Comparison of ENCODE assay signal across 28 cellular contexts in the genomic region with DNA sequence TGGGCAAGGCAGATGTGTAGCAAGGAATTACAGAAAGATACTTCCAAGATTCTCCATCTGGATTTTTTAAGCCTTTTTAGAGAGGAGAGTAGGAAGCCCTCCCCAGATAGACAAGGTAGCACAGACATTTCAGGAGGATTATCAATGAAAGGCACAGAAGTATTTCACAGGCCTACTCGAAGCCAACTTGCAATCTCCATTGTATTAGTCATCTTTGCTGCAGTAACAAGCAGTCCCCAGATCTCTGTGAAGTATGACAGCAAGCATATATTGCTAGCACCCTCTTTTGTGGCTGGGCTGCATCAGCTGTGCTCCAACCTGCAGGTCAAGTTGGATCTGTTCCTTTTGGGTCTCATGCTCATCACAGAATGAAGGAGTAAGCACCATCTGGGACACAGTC.
"Had no signal": no experiment of that assay in that cellular context is flagged by ENCODE, and none has a peak within 500 bp of the region (broad histone marks: within the 10 kb centered on the region; RNA-seq: fewer than 3 reads in every experiment).

No MANE protein-coding gene starts in this region.

- H3K27me3 ChIP-seq: colonic mucosa, esophagus muscularis mucosa, esophagus squamous epithelium, foreskin keratinocyte, gastrocnemius medialis, gastroesophageal sphincter, heart left ventricle had no signal

- ATAC-seq: effector memory CD8-positive, alpha-beta T cell; esophagus mucosa; foreskin keratinocyte; gastrocnemius medialis; gastroesophageal sphincter; heart left ventricle; heart right ventricle had no signal

- DNase-seq: colonic mucosa; cortex of kidney; dermis blood vessel endothelial cell; dorsolateral prefrontal cortex; effector CD4-positive, alpha-beta T cell; effector CD8-positive, alpha-beta T cell; effector memory CD4-positive, alpha-beta T cell; effector memory CD8-positive, alpha-beta T cell; endodermal cell; erythroblast; esophagus squamous epithelium; foreskin fibroblast; foreskin keratinocyte; foreskin melanocyte; gastrocnemius medialis; glutamatergic neuron; head of caudate nucleus; heart left ventricle; heart right ventricle had no signal

- H3K4me1 ChIP-seq: colonic mucosa, esophagus muscularis mucosa, esophagus squamous epithelium, foreskin keratinocyte, gastrocnemius medialis, gastroesophageal sphincter had no signal

- FAIRE-seq: colon, endometrium, endothelial cell of umbilical vein, frontal cortex had no signal

- H3K27ac ChIP-seq: colonic mucosa, coronary artery, dorsolateral prefrontal cortex, epithelial cell of prostate, esophagus muscularis mucosa, esophagus squamous epithelium, foreskin keratinocyte, gastrocnemius medialis, gastroesophageal sphincter, heart left ventricle, heart right ventricle had no signal

- H3K36me3 ChIP-seq: colonic mucosa, esophagus muscularis mucosa, esophagus squamous epithelium, gastrocnemius medialis, gastroesophageal sphincter, heart left ventricle, heart right ventricle had no signal

- H3K4me3 ChIP-seq: colonic mucosa, coronary artery, dorsolateral prefrontal cortex, esophagus muscularis mucosa, esophagus squamous epithelium, gastrocnemius medialis, gastroesophageal sphincter, heart left ventricle, heart right ventricle had no signal

- H3K9me3 ChIP-seq: colonic mucosa, gastrocnemius medialis had no signal
